25 cellular contexts compared by ENCODE assay signal in genomic region chr2:174797792-174798276, GRCh38. TPM values are rescaled to one million over a fixed set of nuclear protein-coding genes. Genes with fewer than 3 reads are reported as not detected.
A peak's percentile ranks its signal among the peaks of the same experiment; 100 is the strongest.
DNase-seq lines count a peak whose midpoint lies in the region; ATAC-seq, FAIRE-seq and TF ChIP-seq lines count a peak whose summit lies in the region.
"Had no signal": no experiment of that assay in that cellular context is flagged by ENCODE, and none has a peak within 500 bp of the region (broad histone marks: within the 10 kb centered on the region; RNA-seq: fewer than 3 reads in every experiment).

No MANE protein-coding gene starts in this region.

- no peaks in the 10 kb centered on the region for H3K27me3 ChIP-seq in mammary epithelial cell (ENCODE audit: insufficient read depth, low read length)
- H3K27me3 ChIP-seq: ascending aorta, gastroesophageal sphincter, stomach had no signal

- DNase-seq in AG10803 (ENCODE audit: low read depth) (peak; percentile 98), RPMI7951 (ENCODE audit: low read depth) (peak; percentile 90), GM13976 (ENCODE audit: low spot score) (no peak), mammary epithelial cell (no peak)
- DNase-seq in activated CD8-positive, alpha-beta memory T cell treated with anti-CD3 and anti-CD28 coated beads for 24 hours, result no peak
- DNase-seq: ACHN; activated CD4-positive, alpha-beta T cell treated with anti-CD3 and anti-CD28 coated beads, Interleukin-2, amount 50 U/mL, for 4 hours; activated naive CD4-positive, alpha-beta T cell treated with anti-CD3 and anti-CD28 coated beads, Interleukin-2, amount 10 ng/mL, durations not matched to agents 7 days and 5 days; CD8-positive, alpha-beta memory T cell; left colon; NCI-H1417; NCI-H524; stimulated activated CD4-positive, alpha-beta T cell treated with anti-CD3 and anti-CD28 coated beads, Interleukin-4, amount 100 ng/mL, for 1 hour; stomach had no signal

- H3K27ac Mint-ChIP-seq in nephron, result peak overlapping the region; percentile 82 to 85 (median 84)
- H3K27ac Mint-ChIP-seq: activated naive CD4-positive, alpha-beta T cell treated with anti-CD3 and anti-CD28 coated beads, Interleukin-2, amount 10 ng/mL, durations not matched to agents 7 days and 5 days had no signal

- H2AFZ ChIP-seq in mammary epithelial cell (ENCODE audit: low read depth, low read length), result no peak overlapping the region

- intact Hi-C loops in mammary epithelial cell (cut with micrococcal nuclease), result no loop called here

- H3K9ac ChIP-seq in mammary epithelial cell (ENCODE audit: insufficient read depth, low read length), result no peak overlapping the region

- no peaks in the 10 kb centered on the region for H3K36me3 ChIP-seq in mammary epithelial cell (ENCODE audit: insufficient read depth, low read length)
- H3K36me3 ChIP-seq: ascending aorta had no signal

- no peaks in the 10 kb centered on the region for H3K4me1 ChIP-seq in mammary epithelial cell (ENCODE audit: insufficient read depth, low read length)
- H3K4me1 ChIP-seq: ascending aorta, gastroesophageal sphincter, stomach had no signal

- H3K27me3 Mint-ChIP-seq in nephron (ENCODE audit: low read depth), result no peaks in the 10 kb centered on the region
- H3K27me3 Mint-ChIP-seq: activated naive CD4-positive, alpha-beta T cell treated with anti-CD3 and anti-CD28 coated beads, Interleukin-2, amount 10 ng/mL, durations not matched to agents 7 days and 5 days; progenitor cell of endocrine pancreas had no signal

- no peak for ATAC-seq in GM21737 (IDR thresholded peaks at IDR 0.05; ENCODE audit: unreplicated experiment)
- ATAC-seq: gastroesophageal sphincter, left colon had no signal

- FAIRE-seq in endometrium (lab: Jason Lieb, UNC), result peak; percentile 66

- H3K27ac ChIP-seq in mammary epithelial cell (ENCODE audit: insufficient read depth, low read depth, low read length), result no peak overlapping the region
- H3K27ac ChIP-seq: ascending aorta, gastroesophageal sphincter, stomach had no signal

- no peaks in the 10 kb centered on the region for H3K9me3 Mint-ChIP-seq in nephron
- H3K9me3 Mint-ChIP-seq: activated naive CD4-positive, alpha-beta T cell treated with anti-CD3 and anti-CD28 coated beads, Interleukin-2, amount 10 ng/mL, durations not matched to agents 7 days and 5 days; CD8-positive, alpha-beta memory T cell had no signal

- in situ Hi-C loops in GM13976 (cut with MboI; ENCODE audit: low sequenced_read_pairs, unreplicated experiment) (no loop called here), mammary epithelial cell (cut with MboI; ENCODE audit: low sequenced_read_pairs in 2 of 2) (no loop called here)

- CTCF ChIA-PET in mammary epithelial cell (lab: Charles Lee; ENCODE audit: low non-redundant PET), result interaction anchor here (0.7 kb wide), 1 partner anchor 8 kb away, joined by 4 read pairs; no protein-coding TSS in a partner anchor

- H3K4me1 Mint-ChIP-seq in nephron, result peaks cover 11% of the 10 kb centered on the region
- H3K4me1 Mint-ChIP-seq: activated naive CD4-positive, alpha-beta T cell treated with anti-CD3 and anti-CD28 coated beads, Interleukin-2, amount 10 ng/mL, durations not matched to agents 7 days and 5 days; CD8-positive, alpha-beta memory T cell had no signal

- H3K4me3 ChIP-seq in AG10803 (ENCODE audit: low read length) (no peak overlapping the region), mammary epithelial cell (replicated peaks in 1 of 3; ENCODE audit: insufficient read depth in 1 of 3, low read depth in 2 of 3, low read length in 3 of 3) (no peak overlapping the region)
- H3K4me3 ChIP-seq: ascending aorta, gastroesophageal sphincter, skin epidermis, stomach had no signal

- BruUV-seq in mammary epithelial cell (replicated peaks; lab: Mats Ljungman, UMichigan), result no TSS peak

- dilution Hi-C loops in mammary epithelial cell (cut with HindIII; ENCODE audit: low sequenced_read_pairs), result no loop called here

- TF ChIP-seq CTCF in AG10803 (conservative IDR thresholded peaks at IDR 0.05; ENCODE audit: low read length) (no peak), nephron (IDR thresholded peaks at IDR 0.05; ENCODE audit: unreplicated experiment in 3 of 3) (no peak), GM13976 (IDR thresholded peaks at IDR 0.05; ENCODE audit: borderline replicate concordance, control extremely low read depth, extremely low read depth, insufficient read depth, missing control alignments) (no peak), mammary epithelial cell (conservative IDR thresholded peaks at IDR 0.05 in 1 of 2, IDR thresholded peaks at IDR 0.05 in 1 of 2; ENCODE audit: extremely low read depth in 1 of 2, insufficient read depth in 1 of 2, low read depth in 1 of 2, low read length in 2 of 2) (no peak)

- H3K79me2 ChIP-seq in mammary epithelial cell (ENCODE audit: insufficient read depth, low read length), result no peaks in the 10 kb centered on the region

- 83% methylated on average over 1 of the region's 1 CpG for WGBS in mammary epithelial cell (ENCODE audit: low coverage, missing lambda C conversion rate)

- no peaks in the 10 kb centered on the region for H3K9me3 ChIP-seq in mammary epithelial cell (replicated peaks; ENCODE audit: insufficient read depth, low read length)
- H3K9me3 ChIP-seq: ascending aorta, gastroesophageal sphincter, stomach had no signal

- H3K4me2 ChIP-seq in mammary epithelial cell (ENCODE audit: insufficient read depth, low read depth, low read length), result no peak overlapping the region

- H3K36me3 Mint-ChIP-seq in nephron (ENCODE audit: low read depth), result peaks cover 23% of the 10 kb centered on the region
- H3K36me3 Mint-ChIP-seq: activated naive CD4-positive, alpha-beta T cell treated with anti-CD3 and anti-CD28 coated beads, Interleukin-2, amount 10 ng/mL, durations not matched to agents 7 days and 5 days had no signal

- H3K4me3 Mint-ChIP-seq in nephron, result no peak overlapping the region
- H3K4me3 Mint-ChIP-seq: activated naive CD4-positive, alpha-beta T cell treated with anti-CD3 and anti-CD28 coated beads, Interleukin-2, amount 10 ng/mL, durations not matched to agents 7 days and 5 days; CD8-positive, alpha-beta memory T cell had no signal

- H4K20me1 ChIP-seq in mammary epithelial cell (ENCODE audit: insufficient read depth, low read length), result no peaks in the 10 kb centered on the region

RNA-seq across cellular contexts. Expression of gene CHRNA1, which starts 33.6 kb away (rescaled TPM):
- total RNA-seq in RPMI7951 (2014; rRNA removed; shearing (Covaris generic)), result 7.5 and 10.6 TPM in 2 replicates
- not detected for total RNA-seq in mammary epithelial cell
- polyA plus RNA-seq in mammary epithelial cell, result not detected
- not detected for polyA minus RNA-seq in mammary epithelial cell
- total RNA-seq: ascending aorta; CD8-positive, alpha-beta memory T cell; cerebellum; Daoy; gastroesophageal sphincter; progenitor cell of endocrine pancreas; stomach had no signal
- polyA plus RNA-seq: neural cell, urinary bladder had no signal

Comparison
In these comparisons a context has a peak if more than half of its experiments do, and no peak if none do; other contexts are left out.
1. DNase-seq: peak in AG10803 (single experiment) and RPMI7951 (single experiment); none in activated CD8-positive, alpha-beta memory T cell treated with anti-CD3 and anti-CD28 coated beads for 24 hours (single experiment), GM13976 (single experiment) and mammary epithelial cell (single experiment).